Comparison of ENCODE assay signal across 16 cellular contexts in genomic region chr12:18683603-18684002, GRCh38. TPM values are rescaled to one million over a fixed set of nuclear protein-coding genes. Genes with fewer than 3 reads are reported as not detected.
DNase-seq lines count a peak whose midpoint lies in the region; ATAC-seq lines count a peak whose summit lies in the region.
"Had no signal": no experiment of that assay in that cellular context is flagged by ENCODE, and none has a peak within 500 bp of the region (broad histone marks: within the 10 kb centered on the region; RNA-seq: fewer than 3 reads in every experiment).

No MANE protein-coding gene starts in this region.

- H3K9ac ChIP-seq in NT2/D1 (ENCODE audit: insufficient read length, low read depth) = no peak overlapping the region
- H3K9ac ChIP-seq in mesenchymal stem cell (ENCODE audit: low read length) = no peak overlapping the region
- H3K9ac ChIP-seq: BLaER1 had no signal

- intact Hi-C loops in dendritic cell treated with granulocyte-macrophage colony-stimulating factor and Interleukin-4, amounts not matched to agents 40 ng/mL and 50 ng/mL, for 4 days (cut with micrococcal nuclease) = no loop called here

- peak overlapping the region in 1 of 2 experiments; percentile 41 for H3K14ac ChIP-seq in mesenchymal stem cell (ENCODE audit: low read length in 2 of 2)

- H2BK120ac ChIP-seq in mesenchymal stem cell (ENCODE audit: low read depth, low read length) = no peak overlapping the region

- H3K9me3 Mint-ChIP-seq in dendritic cell treated with granulocyte-macrophage colony-stimulating factor and Interleukin-4, amounts not matched to agents 40 ng/mL and 50 ng/mL, for 4 days = peaks cover 8% of the 10 kb centered on the region
- H3K9me3 Mint-ChIP-seq: WTC11 had no signal

- H3K9me3 ChIP-seq in NT2/D1 (ENCODE audit: insufficient read depth, low read length) (no peaks in the 10 kb centered on the region), mesenchymal stem cell (ENCODE audit: control insufficient read depth, low read length) (no peaks in the 10 kb centered on the region)
- H3K9me3 ChIP-seq: BLaER1, mucosa of descending colon, upper lobe of right lung had no signal

- H3K4me3 Mint-ChIP-seq in dendritic cell treated with granulocyte-macrophage colony-stimulating factor and Interleukin-4, amounts not matched to agents 40 ng/mL and 50 ng/mL, for 4 days = no peak overlapping the region
- H3K4me3 Mint-ChIP-seq: WTC11 had no signal

- H3K27me3 Mint-ChIP-seq in dendritic cell treated with granulocyte-macrophage colony-stimulating factor and Interleukin-4, amounts not matched to agents 40 ng/mL and 50 ng/mL, for 4 days = no peaks in the 10 kb centered on the region

- H2BK12ac ChIP-seq in mesenchymal stem cell (ENCODE audit: low read length in 2 of 2) = peak overlapping the region in 1 of 2 experiments; percentile 31

- H3K4me2 ChIP-seq in mesenchymal stem cell (ENCODE audit: low read length, poor library complexity, severe bottlenecking) = no peak overlapping the region
- H3K4me2 ChIP-seq: BLaER1 had no signal

- H3K4me1 Mint-ChIP-seq in dendritic cell treated with granulocyte-macrophage colony-stimulating factor and Interleukin-4, amounts not matched to agents 40 ng/mL and 50 ng/mL, for 4 days (ENCODE audit: low read depth) = peaks cover 16% of the 10 kb centered on the region

- H3K27ac ChIP-seq in mesenchymal stem cell (ENCODE audit: low read length, poor library complexity, severe bottlenecking) = no peak overlapping the region
- H3K27ac ChIP-seq: BLaER1, upper lobe of right lung had no signal

- H3K4me3 ChIP-seq in NT2/D1 (ENCODE audit: insufficient read length, low read depth) = no peak overlapping the region
- H3K4me3 ChIP-seq in mesenchymal stem cell (ENCODE audit: insufficient read depth in 1 of 2, low read depth in 1 of 2, low read length in 2 of 2) = no peak overlapping the region
- H3K4me3 ChIP-seq: BLaER1, mucosa of descending colon, upper lobe of right lung had no signal

- H3K27me3 ChIP-seq in NT2/D1 (ENCODE audit: insufficient read depth, insufficient read length) = no peaks in the 10 kb centered on the region
- no peaks in the 10 kb centered on the region for H3K27me3 ChIP-seq in mesenchymal stem cell (ENCODE audit: control insufficient read depth in 1 of 2, insufficient read depth in 1 of 2, low read length in 2 of 2)
- H3K27me3 ChIP-seq: BLaER1, upper lobe of right lung had no signal

- peak overlapping the region; percentile 5 for H3K27ac Mint-ChIP-seq in dendritic cell treated with granulocyte-macrophage colony-stimulating factor and Interleukin-4, amounts not matched to agents 40 ng/mL and 50 ng/mL, for 4 days
- H3K27ac Mint-ChIP-seq: WTC11 had no signal

- no peak overlapping the region for H4K91ac ChIP-seq in mesenchymal stem cell (ENCODE audit: low read length)

- no peak overlapping the region for H2BK5ac ChIP-seq in mesenchymal stem cell (ENCODE audit: low read depth, low read length, poor library complexity, severe bottlenecking)

- H3K36me3 ChIP-seq in NT2/D1 (ENCODE audit: insufficient read depth, insufficient read length, low read length) (no peaks in the 10 kb centered on the region), mesenchymal stem cell (ENCODE audit: control insufficient read depth in 1 of 2, insufficient read depth in 2 of 2, low read depth in 1 of 2, low read length in 2 of 2) (no peaks in the 10 kb centered on the region)
- H3K36me3 ChIP-seq: BLaER1, upper lobe of right lung had no signal

- no peaks in the 10 kb centered on the region for H3K79me1 ChIP-seq in mesenchymal stem cell (replicated peaks; ENCODE audit: low read length, poor library complexity, severe bottlenecking)

- H3K4me1 ChIP-seq in NT2/D1 (ENCODE audit: insufficient read depth, insufficient read length) (no peaks in the 10 kb centered on the region), mesenchymal stem cell (ENCODE audit: control insufficient read depth, insufficient read depth, low read depth, low read length) (no peaks in the 10 kb centered on the region)
- H3K4me1 ChIP-seq: BLaER1, upper lobe of right lung had no signal

- no peak overlapping the region for H2AK5ac ChIP-seq in mesenchymal stem cell (ENCODE audit: low read length, severe bottlenecking)

- no peak overlapping the region for H2AFZ ChIP-seq in mesenchymal stem cell (ENCODE audit: low read depth, low read length)

- no peaks in the 10 kb centered on the region for H3K36me3 Mint-ChIP-seq in dendritic cell treated with granulocyte-macrophage colony-stimulating factor and Interleukin-4, amounts not matched to agents 40 ng/mL and 50 ng/mL, for 4 days (ENCODE audit: low read depth)
- H3K36me3 Mint-ChIP-seq: WTC11 had no signal

- H4K8ac ChIP-seq in mesenchymal stem cell (ENCODE audit: low read length) = no peak overlapping the region

- DNase-seq in ELR (ENCODE audit: low read depth) (peak; percentile 69), NT2/D1 (ENCODE audit: low read depth, low spot score) (peak; percentile 42), mesenchymal stem cell (peak; percentile 66), NCI-H2227 treated with DMSO at 0.1 percent for 48 hours (lab: John Stamatoyannopoulos, UW) (no peak)
- DNase-seq: activated gamma-delta T cell, DMS153, kidney, mucosa of descending colon, NCI-H446, upper lobe of right lung had no signal

- H3K18ac ChIP-seq in mesenchymal stem cell (ENCODE audit: low read depth in 1 of 2, low read length in 2 of 2) = peak overlapping the region in 1 of 2 experiments; percentile 49

- no peak for ATAC-seq in GM21529 (IDR thresholded peaks at IDR 0.05; ENCODE audit: unreplicated experiment)
- ATAC-seq in GM21381 (IDR thresholded peaks at IDR 0.05; ENCODE audit: unreplicated experiment) = no peak
- ATAC-seq: HepG2, mucosa of descending colon, upper lobe of right lung, WTC11 had no signal

- H3K23ac ChIP-seq in mesenchymal stem cell (ENCODE audit: low read length in 2 of 2) = no peak overlapping the region

- no peak overlapping the region for H3K4ac ChIP-seq in mesenchymal stem cell (ENCODE audit: low read depth in 1 of 2, low read length in 2 of 2)

- H2BK15ac ChIP-seq in mesenchymal stem cell (ENCODE audit: low read depth, poor library complexity, severe bottlenecking) = no peak overlapping the region

RNA-seq across cellular contexts. Expression of gene PLCZ1, which starts 54.2 kb away (rescaled TPM):
- polyA plus RNA-seq in mesenchymal stem cell (2013, experiment 1 of 2) = not detected
- not detected for polyA plus RNA-seq in mesenchymal stem cell (2013, experiment 2 of 2)
- polyA plus RNA-seq: HepG2 had no signal

RNA-seq across cellular contexts. Expression of gene CAPZA3, which starts 54.3 kb away (rescaled TPM):
- not detected for polyA plus RNA-seq in mesenchymal stem cell (2013, experiment 1 of 2)
- not detected for polyA plus RNA-seq in mesenchymal stem cell (2013, experiment 2 of 2)
- polyA plus RNA-seq: HepG2 had no signal
